In the genomic region with DNA sequence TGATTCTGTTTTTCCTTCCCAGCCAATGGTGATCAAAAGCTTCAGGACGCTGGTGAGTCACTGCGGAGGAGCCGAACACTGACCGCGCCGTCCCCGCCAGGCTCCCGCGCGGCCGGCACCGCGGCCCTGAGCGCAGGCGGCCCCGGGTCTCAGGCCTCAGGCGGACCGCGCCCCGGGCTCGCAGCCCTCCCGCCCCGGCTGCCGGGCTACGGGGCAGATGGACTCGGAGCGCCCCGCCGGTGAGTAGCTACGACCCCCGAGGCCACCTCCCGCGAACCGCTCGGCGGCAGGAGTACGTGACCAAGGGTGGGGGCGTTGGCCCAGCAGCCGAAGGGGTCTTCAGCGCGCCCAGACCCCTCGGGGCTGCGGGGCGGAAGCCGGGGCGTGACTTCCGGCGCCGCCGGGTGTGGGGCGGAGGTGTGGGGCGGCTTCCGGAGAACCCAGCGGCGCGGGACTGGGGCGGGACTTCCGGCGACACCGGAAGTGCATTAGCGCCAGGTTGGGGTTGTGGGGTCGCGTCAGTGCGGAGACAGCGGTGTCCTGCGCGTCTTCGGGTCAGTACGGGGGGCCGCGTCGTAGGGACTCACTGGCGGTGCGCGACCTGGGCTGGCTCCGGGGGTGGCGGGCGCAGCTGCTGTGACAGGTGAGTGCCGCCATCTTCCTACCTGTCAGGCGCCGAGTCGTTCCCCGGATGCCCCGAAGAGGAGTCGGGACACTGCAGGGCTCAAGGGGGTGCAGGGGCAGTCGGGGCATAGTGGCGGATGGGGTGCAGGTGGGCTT, we compare ENCODE assay signal across 1 cellular context.
TF ChIP-seq lines count a peak whose summit lies in the region.

A gene with protein sequence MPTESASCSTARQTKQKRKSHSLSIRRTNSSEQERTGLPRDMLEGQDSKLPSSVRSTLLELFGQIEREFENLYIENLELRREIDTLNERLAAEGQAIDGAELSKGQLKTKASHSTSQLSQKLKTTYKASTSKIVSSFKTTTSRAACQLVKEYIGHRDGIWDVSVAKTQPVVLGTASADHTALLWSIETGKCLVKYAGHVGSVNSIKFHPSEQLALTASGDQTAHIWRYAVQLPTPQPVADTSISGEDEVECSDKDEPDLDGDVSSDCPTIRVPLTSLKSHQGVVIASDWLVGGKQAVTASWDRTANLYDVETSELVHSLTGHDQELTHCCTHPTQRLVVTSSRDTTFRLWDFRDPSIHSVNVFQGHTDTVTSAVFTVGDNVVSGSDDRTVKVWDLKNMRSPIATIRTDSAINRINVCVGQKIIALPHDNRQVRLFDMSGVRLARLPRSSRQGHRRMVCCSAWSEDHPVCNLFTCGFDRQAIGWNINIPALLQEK (plus strand): TSS at position 60 of the 780 bp plus-strand sequence. CDS start 15,771 bp downstream, outside the sequence.

TF ChIP-seq in HepG2, 621 proteins besides CTCF, POLR2A, EP300 and RAD21 (continued from another document and continues in another):
- TF ChIP-seq ZBTB3 (CRISPR knock-in tag; IDR thresholded peaks at IDR 0.05; ENCODE audit: borderline replicate concordance, low read depth): 0 out of 2 replicates have a peak, but pooled peaks have one; percentile 62
- TF ChIP-seq ZFP36L1 (CRISPR knock-in tag; IDR thresholded peaks at IDR 0.05): 0 out of 2 replicates have a peak, but pooled peaks have one; percentile 10
- TF ChIP-seq ZNF296 (CRISPR knock-in tag; conservative IDR thresholded peaks at IDR 0.05): no peak
- no peak for TF ChIP-seq RBM22 (optimal IDR thresholded peaks at IDR 0.05; ENCODE audit: low read length)
- TF ChIP-seq PRDM10 (CRISPR knock-in tag; IDR thresholded peaks at IDR 0.05; ENCODE audit: low read depth): no peak
- no peak for TF ChIP-seq GPN1 (CRISPR knock-in tag; IDR thresholded peaks at IDR 0.05; ENCODE audit: borderline replicate concordance)
- no peak for TF ChIP-seq ZNF512 (CRISPR knock-in tag; IDR thresholded peaks at IDR 0.05)
- TF ChIP-seq ZNF577 (CRISPR knock-in tag; IDR thresholded peaks at IDR 0.05; ENCODE audit: borderline replicate concordance, low read depth): no peak
- no peak for TF ChIP-seq CENPX (CRISPR knock-in tag; IDR thresholded peaks at IDR 0.05)
- TF ChIP-seq MTA3 (CRISPR knock-in tag; IDR thresholded peaks at IDR 0.05): no peak
- TF ChIP-seq, protein P1, sequence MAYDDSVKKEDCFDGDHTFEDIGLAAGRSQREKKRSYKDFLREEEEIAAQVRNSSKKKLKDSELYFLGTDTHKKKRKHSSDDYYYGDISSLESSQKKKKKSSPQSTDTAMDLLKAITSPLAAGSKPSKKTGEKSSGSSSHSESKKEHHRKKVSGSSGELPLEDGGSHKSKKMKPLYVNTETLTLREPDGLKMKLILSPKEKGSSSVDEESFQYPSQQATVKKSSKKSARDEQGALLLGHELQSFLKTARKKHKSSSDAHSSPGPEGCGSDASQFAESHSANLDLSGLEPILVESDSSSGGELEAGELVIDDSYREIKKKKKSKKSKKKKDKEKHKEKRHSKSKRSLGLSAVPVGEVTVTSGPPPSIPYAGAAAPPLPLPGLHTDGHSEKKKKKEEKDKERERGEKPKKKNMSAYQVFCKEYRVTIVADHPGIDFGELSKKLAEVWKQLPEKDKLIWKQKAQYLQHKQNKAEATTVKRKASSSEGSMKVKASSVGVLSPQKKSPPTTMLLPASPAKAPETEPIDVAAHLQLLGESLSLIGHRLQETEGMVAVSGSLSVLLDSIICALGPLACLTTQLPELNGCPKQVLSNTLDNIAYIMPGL (CRISPR knock-in tag; IDR thresholded peaks at IDR 0.05; ENCODE audit: borderline replicate concordance in 1 of 2, low read depth in 1 of 2): peak; percentile 79 to 86
- no peak for TF ChIP-seq SRSF9 (IDR thresholded peaks at IDR 0.05; ENCODE audit: borderline replicate concordance, insufficient read depth, low read depth, low read length, poor library complexity, severe bottlenecking)
- no peak for TF ChIP-seq ARNTL (CRISPR knock-in tag; IDR thresholded peaks at IDR 0.05)
- TF ChIP-seq ETS1 (CRISPR knock-in tag; IDR thresholded peaks at IDR 0.05): no peak
- 0 out of 2 replicates have a peak, but pooled peaks have one; percentile 33 for TF ChIP-seq ATF5 (CRISPR knock-in tag; IDR thresholded peaks at IDR 0.05; ENCODE audit: low read depth)
- TF ChIP-seq, protein P2, sequence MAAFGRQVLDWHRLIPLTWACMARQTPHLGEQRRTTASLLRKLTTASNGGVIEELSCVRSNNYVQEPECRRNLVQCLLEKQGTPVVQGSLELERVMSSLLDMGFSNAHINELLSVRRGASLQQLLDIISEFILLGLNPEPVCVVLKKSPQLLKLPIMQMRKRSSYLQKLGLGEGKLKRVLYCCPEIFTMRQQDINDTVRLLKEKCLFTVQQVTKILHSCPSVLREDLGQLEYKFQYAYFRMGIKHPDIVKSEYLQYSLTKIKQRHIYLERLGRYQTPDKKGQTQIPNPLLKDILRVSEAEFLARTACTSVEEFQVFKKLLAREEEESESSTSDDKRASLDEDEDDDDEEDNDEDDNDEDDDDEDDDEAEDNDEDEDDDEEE (CRISPR knock-in tag; IDR thresholded peaks at IDR 0.05): no peak; the same call in 1 of the 2 replicates
- TF ChIP-seq CREB1 (IDR thresholded peaks at IDR 0.05): 0 out of 2 replicates have a peak, but pooled peaks have one; percentile 29
- no peak for TF ChIP-seq CREB1 (CRISPR knock-in tag; IDR thresholded peaks at IDR 0.05)
- TF ChIP-seq ZBTB7B (CRISPR knock-in tag; IDR thresholded peaks at IDR 0.05): peak; percentile 98
- no peak for TF ChIP-seq ZNF569 (CRISPR knock-in tag; IDR thresholded peaks at IDR 0.05; ENCODE audit: borderline replicate concordance)
- peak; percentile 80 for TF ChIP-seq HNRNPK (IDR thresholded peaks at IDR 0.05; ENCODE audit: low read depth, low read length, poor library complexity, severe bottlenecking)
- peak; percentile 85; the same call in 1 of the 2 replicates for TF ChIP-seq ZFP91 (CRISPR knock-in tag; IDR thresholded peaks at IDR 0.05; ENCODE audit: borderline replicate concordance)
- no peak for TF ChIP-seq FUBP1 (CRISPR knock-in tag; IDR thresholded peaks at IDR 0.05; ENCODE audit: borderline replicate concordance)
- TF ChIP-seq, protein P3, sequence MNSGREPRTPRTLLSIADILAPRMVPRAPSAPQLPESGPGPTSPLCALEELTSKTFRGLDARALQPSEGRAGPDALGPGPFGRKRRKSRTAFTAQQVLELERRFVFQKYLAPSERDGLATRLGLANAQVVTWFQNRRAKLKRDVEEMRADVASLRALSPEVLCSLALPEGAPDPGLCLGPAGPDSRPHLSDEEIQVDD (CRISPR knock-in tag; IDR thresholded peaks at IDR 0.05; ENCODE audit: borderline replicate concordance): no peak
- no peak for TF ChIP-seq SYNCRIP (IDR thresholded peaks at IDR 0.05; ENCODE audit: insufficient read depth, low read depth, low read length)
- TF ChIP-seq NAIF1 (CRISPR knock-in tag; IDR thresholded peaks at IDR 0.05; ENCODE audit: borderline replicate concordance): no peak
- peak; percentile 28 for TF ChIP-seq JARID2 (CRISPR knock-in tag; IDR thresholded peaks at IDR 0.05; ENCODE audit: insufficient replicate concordance)
- TF ChIP-seq PAF1 (CRISPR knock-in tag; IDR thresholded peaks at IDR 0.05): no peak
